In genomic region chr1:182649041-182649440, GRCh38 we compare ENCODE assay signal across 1 cellular context.
TF ChIP-seq lines count a peak whose summit lies in the region.

No MANE protein-coding gene starts in this region.

TF ChIP-seq in GM12878, 131 proteins besides CTCF, POLR2A, EP300 and RAD21 (continued from another document):
- TF ChIP-seq ETV6 (conservative IDR thresholded peaks at IDR 0.05 in 1 of 2, IDR thresholded peaks at IDR 0.05 in 1 of 2; ENCODE audit: borderline replicate concordance in 1 of 2, low read depth in 1 of 2) (no peak; a peak in 1 of 4 replicates), PBX3 (IDR thresholded peaks at IDR 0.05; ENCODE audit: insufficient replicate concordance, low read depth, low read length) (no peak), BCL3 (IDR thresholded peaks at IDR 0.05; ENCODE audit: borderline replicate concordance, insufficient read depth, low read depth, low read length, poor library complexity, severe bottlenecking) (no peak), ZNF384 (IDR thresholded peaks at IDR 0.05; ENCODE audit: borderline replicate concordance, low read depth, low read length) (peak; percentile 3; the same call in 1 of the 2 replicates), YY1 (IDR thresholded peaks at IDR 0.05; ENCODE audit: low read depth, low read length) (no peak), CHD2 (IDR thresholded peaks at IDR 0.05; ENCODE audit: borderline replicate concordance, low read depth, low read length) (no peak), ZBED1 (IDR thresholded peaks at IDR 0.05; ENCODE audit: borderline replicate concordance) (no peak), CBFB (IDR thresholded peaks at IDR 0.05; ENCODE audit: low read depth) (no peak), IKZF1 (conservative IDR thresholded peaks at IDR 0.05) (no peak), EZH2 (IDR thresholded peaks at IDR 0.05; ENCODE audit: borderline replicate concordance, control insufficient read depth, low read depth, low read length) (no peak), IRF4 (IDR thresholded peaks at IDR 0.05; ENCODE audit: low read depth, low read length) (no peak), NBN (IDR thresholded peaks at IDR 0.05) (no peak), NR2F1 (conservative IDR thresholded peaks at IDR 0.05) (0 out of 2 replicates have a peak, but pooled peaks have one; percentile 29), KDM1A (IDR thresholded peaks at IDR 0.05; ENCODE audit: borderline replicate concordance) (no peak), ZNF622 (IDR thresholded peaks at IDR 0.05) (no peak), CBX3 (IDR thresholded peaks at IDR 0.05; ENCODE audit: borderline replicate concordance, low read depth) (no peak), LARP7 (IDR thresholded peaks at IDR 0.05) (no peak), STAT1 (conservative IDR thresholded peaks at IDR 0.05) (no peak), SMARCA5 (IDR thresholded peaks at IDR 0.05) (no peak), ASH2L (IDR thresholded peaks at IDR 0.05; ENCODE audit: borderline replicate concordance, low read depth) (no peak), NKRF (conservative IDR thresholded peaks at IDR 0.05) (no peak), RBBP5 (conservative IDR thresholded peaks at IDR 0.05) (no peak), NFIC (IDR thresholded peaks at IDR 0.05; ENCODE audit: low read depth, low read length) (peak; percentile 58; the same call in 1 of the 2 replicates), HCFC1 (IDR thresholded peaks at IDR 0.05; ENCODE audit: low read length) (no peak), NFXL1 (IDR thresholded peaks at IDR 0.05; ENCODE audit: borderline replicate concordance) (no peak), ZNF592 (IDR thresholded peaks at IDR 0.05) (no peak), SREBF1 (IDR thresholded peaks at IDR 0.05; ENCODE audit: low read length) (no peak), WRNIP1 (IDR thresholded peaks at IDR 0.05; ENCODE audit: borderline replicate concordance, low read depth, low read length) (no peak), HDAC6 (IDR thresholded peaks at IDR 0.05; ENCODE audit: unreplicated experiment) (no peak), MTA2 (IDR thresholded peaks at IDR 0.05; ENCODE audit: low read depth) (no peak), MXI1 (IDR thresholded peaks at IDR 0.05; ENCODE audit: low read depth, low read length) (no peak), USF2 (IDR thresholded peaks at IDR 0.05; ENCODE audit: borderline replicate concordance, low read depth, low read length) (no peak), ZSCAN29 (IDR thresholded peaks at IDR 0.05) (no peak), EGR1 (IDR thresholded peaks at IDR 0.05; ENCODE audit: borderline replicate concordance in 1 of 2, low read depth in 2 of 2, low read length in 2 of 2) (no peak), ATF2 (IDR thresholded peaks at IDR 0.05; ENCODE audit: low read length) (no peak), ATF3 (IDR thresholded peaks at IDR 0.05; ENCODE audit: borderline replicate concordance, extremely low read depth, low read depth, low read length) (no peak), ATF7 (IDR thresholded peaks at IDR 0.05; ENCODE audit: low read depth) (no peak), BCL11A (IDR thresholded peaks at IDR 0.05; ENCODE audit: low read depth, low read length) (0 out of 2 replicates have a peak, but pooled peaks have one; percentile 5), CEBPZ (IDR thresholded peaks at IDR 0.05; ENCODE audit: low read depth, low read length) (no peak), E2F4 (IDR thresholded peaks at IDR 0.05; ENCODE audit: low read depth, low read length) (no peak), HDGF (IDR thresholded peaks at IDR 0.05) (no peak), CREB1 (IDR thresholded peaks at IDR 0.05; ENCODE audit: low read depth) (no peak), SMC3 (IDR thresholded peaks at IDR 0.05; ENCODE audit: borderline replicate concordance, low read length) (no peak), NFYA (IDR thresholded peaks at IDR 0.05; ENCODE audit: borderline replicate concordance, low read depth, low read length) (no peak), CREM (IDR thresholded peaks at IDR 0.05; ENCODE audit: low read depth) (no peak; the same call in 1 of the 2 replicates)
TF ChIP-seq in GM12878: peak in this region for 11.
